Comparison of ENCODE assay signal across 27 cellular contexts in genomic region chr6:131997450-131998153, GRCh38. TPM values are rescaled to one million over a fixed set of nuclear protein-coding genes. Genes with fewer than 3 reads are reported as not detected.
A peak's percentile ranks its signal among the peaks of the same experiment; 100 is the strongest.
DNase-seq lines count a peak whose midpoint lies in the region; ATAC-seq, FAIRE-seq and TF ChIP-seq lines count a peak whose summit lies in the region.
"Had no signal": no experiment of that assay in that cellular context is flagged by ENCODE, and none has a peak within 500 bp of the region (broad histone marks: within the 10 kb centered on the region; RNA-seq: fewer than 3 reads in every experiment).

No MANE protein-coding gene starts in this region.

- H3K27ac Mint-ChIP-seq in Caco-2 (ENCODE audit: unreplicated experiment) (no peak overlapping the region), WTC11 (no peak overlapping the region)
- H3K27ac Mint-ChIP-seq: CD14-positive monocyte, H9 had no signal

- CTCF ChIA-PET in Caco-2 (lab: Charles Lee) = no interaction called here
- CTCF ChIA-PET in WTC11 (lab: Charles Lee) = no interaction called here

- DNase-seq in Caco-2 (peak; percentile 10 to 40), WTC11 (ENCODE audit: low spot score) (no peak), keratinocyte (ENCODE audit: low read depth, low spot score) (no peak), smooth muscle cell (lab: John Stamatoyannopoulos, UW; ENCODE audit: unreplicated experiment) (no peak), amygdala (lab: John Stamatoyannopoulos, UW) (no peak), Kasumi-1 (lab: John Stamatoyannopoulos, UW) (no peak), globus pallidus (ENCODE audit: low spot score) (no peak)
- DNase-seq: activated CD4-positive, alpha-beta T cell treated with anti-CD3 and anti-CD28 coated beads, Interleukin-2, amount 50 U/mL, for 48 hours; activated CD4-positive, CD25-positive, alpha-beta regulatory T cell; activated T-cell treated with anti-CD3 and anti-CD28 coated beads, Interleukin-2, amount 50 U/mL, for 48 hours; foreskin melanocyte; H9; hippocampal formation; left cardiac atrium; mesendoderm; NCI-H1930; NCI-H524 treated with DMSO at 0.1 percent for 48 hours; PC-9; posterior cingulate gyrus; T-helper 1 cell; transverse colon had no signal

- H3K4me1 Mint-ChIP-seq in Caco-2 (ENCODE audit: low read depth, unreplicated experiment) (peaks cover 18% of the 10 kb centered on the region), WTC11 (peaks cover 3% of the 10 kb centered on the region)
- H3K4me1 Mint-ChIP-seq: CD14-positive monocyte had no signal

- no peaks in the 10 kb centered on the region for H3K9me1 ChIP-seq in keratinocyte (ENCODE audit: control insufficient read depth, extremely low read depth, insufficient read depth, low read length)

- H3K4me3 Mint-ChIP-seq in Caco-2 (ENCODE audit: unreplicated experiment) (no peak overlapping the region), WTC11 (no peak overlapping the region)
- H3K4me3 Mint-ChIP-seq: CD14-positive monocyte, H9 had no signal

- H3K9me3 ChIP-seq in Caco-2 = no peaks in the 10 kb centered on the region; the same call in none of the 2 replicates
- peaks cover 2% of the 10 kb centered on the region for H3K9me3 ChIP-seq in keratinocyte (ENCODE audit: control insufficient read depth, low read depth, low read length)
- H3K9me3 ChIP-seq in smooth muscle cell (replicated peaks; ENCODE audit: low read depth) = no peaks in the 10 kb centered on the region
- H3K9me3 ChIP-seq: right atrium auricular region, transverse colon had no signal

- H3K4me1 ChIP-seq in Caco-2 (peaks cover 17% of the 10 kb centered on the region), keratinocyte (ENCODE audit: control insufficient read depth, extremely low read depth, insufficient read depth, low read length) (peaks cover 7% of the 10 kb centered on the region), smooth muscle cell (ENCODE audit: low read depth) (peaks cover 11% of the 10 kb centered on the region)

- TF ChIP-seq CTCF in Caco-2 (IDR thresholded peaks at IDR 0.05; ENCODE audit: insufficient read depth in 1 of 2, low read depth in 1 of 2, low read length in 1 of 2, severe bottlenecking in 1 of 2, unreplicated experiment in 1 of 2) (no peak), WTC11 (IDR thresholded peaks at IDR 0.05) (no peak), keratinocyte (optimal IDR thresholded peaks at IDR 0.05 in 1 of 3, IDR thresholded peaks at IDR 0.05 in 1 of 3, conservative IDR thresholded peaks at IDR 0.05 in 1 of 3; ENCODE audit: extremely low read depth in 1 of 3, insufficient read depth in 2 of 3, low read length in 3 of 3) (no peak), smooth muscle cell (IDR thresholded peaks at IDR 0.05; ENCODE audit: borderline replicate concordance, insufficient read depth, poor library complexity, severe bottlenecking) (no peak)

- no peaks in the 10 kb centered on the region for H3K79me2 ChIP-seq in keratinocyte (ENCODE audit: control insufficient read depth, insufficient read depth, low read length)
- H3K79me2 ChIP-seq in smooth muscle cell (ENCODE audit: low read depth) = no peaks in the 10 kb centered on the region

- WGBS in smooth muscle cell (ENCODE audit: low lambda C conversion rate) = 92% methylated on average over 6 of the region's 6 CpGs

- H3K36me3 ChIP-seq in Caco-2 (ENCODE audit: control insufficient read depth, insufficient read depth, low read length) (no peaks in the 10 kb centered on the region), keratinocyte (ENCODE audit: control insufficient read depth in 2 of 2, extremely low read depth in 1 of 2, insufficient read depth in 2 of 2, low read length in 2 of 2) (no peaks in the 10 kb centered on the region), smooth muscle cell (ENCODE audit: low read depth) (no peaks in the 10 kb centered on the region)
- H3K36me3 ChIP-seq: right atrium auricular region, transverse colon had no signal

- POLR2A ChIA-PET in Caco-2 (lab: Charles Lee) = interaction anchor here (0.7 to 2.1 kb wide), 2 partner anchors 46 to 50 kb away, joined by 3 to 11 read pairs; partner anchors contain the start of gene CCN2
- POLR2A ChIA-PET in WTC11 (lab: Charles Lee) = no interaction called here

- H2AFZ ChIP-seq in keratinocyte (ENCODE audit: control insufficient read depth, low read length) (no peak overlapping the region), smooth muscle cell (ENCODE audit: low read depth) (no peak overlapping the region)
- H2AFZ ChIP-seq: PC-9 had no signal

- dilution Hi-C loops in keratinocyte (cut with MboI; ENCODE audit: extremely low pct_ligation_motif_present, low sequenced_read_pairs) = no loop called here

- BruUV-seq in Caco-2 (replicated peaks; lab: Mats Ljungman, UMichigan) = no TSS peak

- ATAC-seq in WTC11 = peak; percentile 26; the same call in 1 of the 2 replicates
- ATAC-seq: esophagus mucosa, left cardiac atrium had no signal

- peaks cover 25% of the 10 kb centered on the region for H3K9me3 Mint-ChIP-seq in Caco-2 (ENCODE audit: unreplicated experiment)
- peaks cover 3% of the 10 kb centered on the region for H3K9me3 Mint-ChIP-seq in WTC11
- H3K9me3 Mint-ChIP-seq: H9 had no signal

- no peaks in the 10 kb centered on the region for H4K20me1 ChIP-seq in keratinocyte (ENCODE audit: control insufficient read depth, extremely low read depth, insufficient read depth, low read length)
- H4K20me1 ChIP-seq in smooth muscle cell (ENCODE audit: low read depth) = no peaks in the 10 kb centered on the region

- H3K4me2 ChIP-seq in keratinocyte (ENCODE audit: control insufficient read depth, extremely low read depth, insufficient read depth, low read depth, low read length) = no peak overlapping the region
- peak overlapping the region; percentile 10 for H3K4me2 ChIP-seq in smooth muscle cell
- H3K4me2 ChIP-seq: KMS-11, PC-9 had no signal

- intact Hi-C loops in Caco-2 (cut with micrococcal nuclease; ENCODE audit: unreplicated experiment) = loop anchor here (2.0 kb wide), 1 partner anchor 21 kb away; no protein-coding TSS in a partner anchor

- peaks cover 26% of the 10 kb centered on the region for H3F3A ChIP-seq in smooth muscle cell (ENCODE audit: low read depth)

- H3K27me3 ChIP-seq in Caco-2 (replicated peaks; ENCODE audit: control insufficient read depth, insufficient read depth, low read length) (no peaks in the 10 kb centered on the region), keratinocyte (ENCODE audit: control insufficient read depth, extremely low read depth, insufficient read depth, low read length) (no peaks in the 10 kb centered on the region), smooth muscle cell (ENCODE audit: low read depth) (no peaks in the 10 kb centered on the region)
- H3K27me3 ChIP-seq: right atrium auricular region, transverse colon had no signal

- no peaks in the 10 kb centered on the region for H3K36me3 Mint-ChIP-seq in Caco-2 (ENCODE audit: insufficient read depth, unreplicated experiment)
- H3K36me3 Mint-ChIP-seq in WTC11 = peaks cover 3% of the 10 kb centered on the region
- H3K36me3 Mint-ChIP-seq: CD14-positive monocyte had no signal

- no peak overlapping the region for H3K27ac ChIP-seq in keratinocyte (ENCODE audit: control insufficient read depth, insufficient read depth, low read length)
- peak overlapping the region; percentile 91 for H3K27ac ChIP-seq in smooth muscle cell (ENCODE audit: low read depth)
- H3K27ac ChIP-seq: HL-60, KMS-11, PC-9, SK-N-MC had no signal

- H3K27me3 Mint-ChIP-seq in Caco-2 (ENCODE audit: insufficient read depth, unreplicated experiment) = no peaks in the 10 kb centered on the region
- H3K27me3 Mint-ChIP-seq in WTC11 (ENCODE audit: low read depth) = no peaks in the 10 kb centered on the region

- H3K9ac ChIP-seq in keratinocyte (ENCODE audit: control insufficient read depth, extremely low read depth, insufficient read depth, low read length) (no peak overlapping the region), smooth muscle cell (ENCODE audit: low read depth) (peak overlapping the region; percentile 82)
- H3K9ac ChIP-seq: KMS-11 had no signal

- FAIRE-seq in keratinocyte (lab: Jason Lieb, UNC) = peak; percentile 53

- H3K4me3 ChIP-seq in Caco-2 (ENCODE audit: low read depth, low read length) (no peak overlapping the region), keratinocyte (ENCODE audit: control insufficient read depth in 2 of 3, extremely low read depth in 1 of 3, insufficient read depth in 2 of 3, low read depth in 1 of 3, low read length in 3 of 3) (no peak overlapping the region), smooth muscle cell (no peak overlapping the region)
- H3K4me3 ChIP-seq: PC-9, right atrium auricular region, SK-N-MC, transverse colon had no signal

RNA-seq across cellular contexts. Expression of gene CCN2, which starts 46.4 kb away (rescaled TPM):
- total RNA-seq in Caco-2 (2022) (13.8 and 16.1 TPM in 2 replicates), WTC11 (2021) (67.8 to 75.9 TPM (median 74.7 TPM) in 3 replicates), smooth muscle cell (1,180 and 1,197 TPM in 2 replicates)
- polyA plus RNA-seq in keratinocyte (41.4 to 108 TPM (median 78.2 TPM) in 3 replicates), smooth muscle cell (1,697 and 2,448 TPM in 2 replicates)
- polyA plus RNA-seq in keratinocyte (2011; ENCODE audit: low read depth) = 18.2 TPM
- polyA plus RNA-seq in keratinocyte (2011; cell fraction: cytosol; rRNA removed) = 34.1 and 43.9 TPM in 2 replicates
- polyA plus RNA-seq in keratinocyte (2011; cell fraction: nucleus; rRNA removed) = 221 and 225 TPM in 2 replicates
- 27.5 and 97.8 TPM in 2 replicates for polyA plus RNA-seq in keratinocyte (2012; ENCODE audit: low replicate concordance)
- 14.0 to 65.9 TPM (median 31.1 TPM) in 3 replicates for polyA minus RNA-seq in keratinocyte
- 33.4 TPM for polyA minus RNA-seq in keratinocyte (2011; cell fraction: cytosol; rRNA and poly(A)+ RNA removed)
- polyA minus RNA-seq in keratinocyte (2011; cell fraction: nucleus; rRNA and poly(A)+ RNA removed) = 72.1 and 113 TPM in 2 replicates
- polyA plus RNA-seq: CD14-positive monocyte had no signal

Comparison
In these comparisons a context has a peak if more than half of its experiments do, and no peak if none do; other contexts are left out.
1. DNase-seq: peak in Caco-2 (2 of 2); none in WTC11 (single experiment), keratinocyte (single experiment), smooth muscle cell (single experiment), amygdala (0 of 56), Kasumi-1 (0 of 2) and globus pallidus (single experiment).
2. RNA of gene CCN2, which starts 46.4 kb away (total RNA-seq): 1,180 to 1,197 TPM in smooth muscle cell; 67.8 to 75.9 TPM in WTC11 and 13.8 to 16.1 TPM in Caco-2; every median in the first group is over 10 times any median in the second.